ENCODE assay signal across 28 cellular contexts in genomic region chr13:47798194-47798593, GRCh38.
"Had no signal": no experiment of that assay in that cellular context is flagged by ENCODE, and none has a peak within 500 bp of the region (broad histone marks: within the 10 kb centered on the region; RNA-seq: fewer than 3 reads in every experiment).

No MANE protein-coding gene starts in this region.

- DNase-seq: activated CD4-positive, alpha-beta T cell treated with anti-CD3 and anti-CD28 coated beads, Interleukin-2, amount 10 ng/mL, durations not matched to agents 24 days and 14 days; activated CD4-positive, alpha-beta T cell treated with anti-CD3 and anti-CD28 coated beads, Interleukin-2, amount 50 U/mL, for 4 hours; activated CD8-positive, alpha-beta T cell treated with anti-CD3 and anti-CD28 coated beads for 36 hours; activated effector memory CD4-positive, alpha-beta T cell treated with anti-CD3 and anti-CD28 coated beads, Interleukin-2, amount 50 U/mL, for 16 hours; activated naive CD4-positive, alpha-beta T cell; activated naive CD4-positive, alpha-beta T cell treated with anti-CD3 and anti-CD28 coated beads, Interleukin-2, amount 50 U/mL, for 16 hours; activated naive CD8-positive, alpha-beta T cell treated with anti-CD3 and anti-CD28 coated beads for 36 hours; activated T-cell treated with anti-CD3 and anti-CD28 coated beads, Interleukin-2, amount 50 U/mL, for 1 hour; activated T-cell treated with anti-CD3 and anti-CD28 coated beads, Interleukin-2, amount 50 U/mL, for 72 hours; amniotic stem cell; aorta; KG1; MG63; NCI-H1092; NCI-H1436 treated with DMSO at 0.1 percent for 48 hours; NCI-H2029; NCI-H2171 treated with DMSO at 0.1 percent for 48 hours; NCI-H2227 treated with DMSO at 0.1 percent for 48 hours; NCI-H446; NCI-H510A treated with DMSO at 0.1 percent for 48 hours; NK-92 treated with Interleukin-12 subunit alpha and Interleukin-12 subunit beta, amount 100 ng/mL, for 24 hours; Peyer's patch; RPMI8226; SIG-M5; T1000 had no signal

- ATAC-seq: activated CD8-positive, alpha-beta T cell treated with anti-CD3 and anti-CD28 coated beads for 36 hours; activated T-cell treated with anti-CD3 and anti-CD28 coated beads, Interleukin-2, amount 50 U/mL, for 72 hours; activated T-helper 17 cell treated with anti-CD3 and anti-CD28 coated beads, Interleukin-2, amount 50 U/mL, for 72 hours had no signal

- H3K4me1 ChIP-seq: Peyer's patch had no signal

- H3K27me3 ChIP-seq: brain microvascular endothelial cell, cardiac muscle cell, MG63, Peyer's patch had no signal

- H3K36me3 ChIP-seq: brain microvascular endothelial cell, cardiac muscle cell, MG63, Peyer's patch had no signal

- H3K4me3 ChIP-seq: cardiac muscle cell, MG63, Peyer's patch had no signal

- H3K9me3 ChIP-seq: MG63, Peyer's patch had no signal

- H3K27ac ChIP-seq: brain microvascular endothelial cell, cardiac muscle cell, Peyer's patch had no signal
